ENCODE assay signal across 1 cellular context in the genomic region with DNA sequence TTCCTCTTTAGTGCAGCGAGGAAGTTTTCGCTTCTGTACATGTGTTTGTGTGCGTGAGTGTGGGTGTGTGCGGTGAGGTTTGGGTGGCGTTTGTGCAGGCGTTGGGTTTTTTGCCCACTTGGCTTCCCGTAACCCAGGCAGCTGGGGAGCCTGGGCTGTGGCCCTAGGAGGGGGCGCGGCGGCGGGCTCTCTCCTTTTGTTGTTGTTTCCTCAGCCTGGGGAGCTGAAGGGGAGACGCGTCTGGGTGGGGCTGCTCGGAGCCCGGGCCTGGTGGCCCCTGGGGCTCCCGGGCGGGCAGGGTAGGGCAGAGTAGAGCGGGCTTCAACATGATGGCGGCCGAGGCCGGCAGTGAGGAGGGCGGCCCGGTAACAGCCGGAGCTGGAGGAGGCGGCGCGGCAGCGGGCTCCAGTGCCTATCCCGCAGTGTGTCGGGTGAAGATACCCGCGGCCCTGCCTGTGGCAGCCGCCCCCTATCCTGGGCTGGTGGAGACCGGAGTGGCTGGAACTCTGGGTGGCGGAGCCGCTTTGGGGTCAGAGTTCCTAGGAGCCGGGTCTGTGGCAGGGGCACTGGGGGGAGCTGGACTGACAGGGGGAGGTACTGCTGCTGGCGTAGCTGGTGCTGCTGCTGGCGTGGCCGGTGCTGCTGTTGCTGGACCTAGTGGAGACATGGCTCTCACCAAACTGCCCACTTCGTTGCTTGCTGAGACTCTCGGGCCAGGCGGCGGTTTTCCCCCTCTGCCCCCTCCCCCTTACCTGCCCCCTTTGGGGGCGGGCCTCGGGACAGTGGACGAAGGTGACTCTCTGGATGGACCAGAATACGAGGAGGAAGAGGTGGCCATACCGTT.
TF ChIP-seq lines count a peak whose summit lies in the region.

No MANE protein-coding gene starts in this region.

TF ChIP-seq in HepG2, 621 proteins besides CTCF, POLR2A, EP300 and RAD21 (continued from another document and continues in another):
- TF ChIP-seq, protein P1, sequence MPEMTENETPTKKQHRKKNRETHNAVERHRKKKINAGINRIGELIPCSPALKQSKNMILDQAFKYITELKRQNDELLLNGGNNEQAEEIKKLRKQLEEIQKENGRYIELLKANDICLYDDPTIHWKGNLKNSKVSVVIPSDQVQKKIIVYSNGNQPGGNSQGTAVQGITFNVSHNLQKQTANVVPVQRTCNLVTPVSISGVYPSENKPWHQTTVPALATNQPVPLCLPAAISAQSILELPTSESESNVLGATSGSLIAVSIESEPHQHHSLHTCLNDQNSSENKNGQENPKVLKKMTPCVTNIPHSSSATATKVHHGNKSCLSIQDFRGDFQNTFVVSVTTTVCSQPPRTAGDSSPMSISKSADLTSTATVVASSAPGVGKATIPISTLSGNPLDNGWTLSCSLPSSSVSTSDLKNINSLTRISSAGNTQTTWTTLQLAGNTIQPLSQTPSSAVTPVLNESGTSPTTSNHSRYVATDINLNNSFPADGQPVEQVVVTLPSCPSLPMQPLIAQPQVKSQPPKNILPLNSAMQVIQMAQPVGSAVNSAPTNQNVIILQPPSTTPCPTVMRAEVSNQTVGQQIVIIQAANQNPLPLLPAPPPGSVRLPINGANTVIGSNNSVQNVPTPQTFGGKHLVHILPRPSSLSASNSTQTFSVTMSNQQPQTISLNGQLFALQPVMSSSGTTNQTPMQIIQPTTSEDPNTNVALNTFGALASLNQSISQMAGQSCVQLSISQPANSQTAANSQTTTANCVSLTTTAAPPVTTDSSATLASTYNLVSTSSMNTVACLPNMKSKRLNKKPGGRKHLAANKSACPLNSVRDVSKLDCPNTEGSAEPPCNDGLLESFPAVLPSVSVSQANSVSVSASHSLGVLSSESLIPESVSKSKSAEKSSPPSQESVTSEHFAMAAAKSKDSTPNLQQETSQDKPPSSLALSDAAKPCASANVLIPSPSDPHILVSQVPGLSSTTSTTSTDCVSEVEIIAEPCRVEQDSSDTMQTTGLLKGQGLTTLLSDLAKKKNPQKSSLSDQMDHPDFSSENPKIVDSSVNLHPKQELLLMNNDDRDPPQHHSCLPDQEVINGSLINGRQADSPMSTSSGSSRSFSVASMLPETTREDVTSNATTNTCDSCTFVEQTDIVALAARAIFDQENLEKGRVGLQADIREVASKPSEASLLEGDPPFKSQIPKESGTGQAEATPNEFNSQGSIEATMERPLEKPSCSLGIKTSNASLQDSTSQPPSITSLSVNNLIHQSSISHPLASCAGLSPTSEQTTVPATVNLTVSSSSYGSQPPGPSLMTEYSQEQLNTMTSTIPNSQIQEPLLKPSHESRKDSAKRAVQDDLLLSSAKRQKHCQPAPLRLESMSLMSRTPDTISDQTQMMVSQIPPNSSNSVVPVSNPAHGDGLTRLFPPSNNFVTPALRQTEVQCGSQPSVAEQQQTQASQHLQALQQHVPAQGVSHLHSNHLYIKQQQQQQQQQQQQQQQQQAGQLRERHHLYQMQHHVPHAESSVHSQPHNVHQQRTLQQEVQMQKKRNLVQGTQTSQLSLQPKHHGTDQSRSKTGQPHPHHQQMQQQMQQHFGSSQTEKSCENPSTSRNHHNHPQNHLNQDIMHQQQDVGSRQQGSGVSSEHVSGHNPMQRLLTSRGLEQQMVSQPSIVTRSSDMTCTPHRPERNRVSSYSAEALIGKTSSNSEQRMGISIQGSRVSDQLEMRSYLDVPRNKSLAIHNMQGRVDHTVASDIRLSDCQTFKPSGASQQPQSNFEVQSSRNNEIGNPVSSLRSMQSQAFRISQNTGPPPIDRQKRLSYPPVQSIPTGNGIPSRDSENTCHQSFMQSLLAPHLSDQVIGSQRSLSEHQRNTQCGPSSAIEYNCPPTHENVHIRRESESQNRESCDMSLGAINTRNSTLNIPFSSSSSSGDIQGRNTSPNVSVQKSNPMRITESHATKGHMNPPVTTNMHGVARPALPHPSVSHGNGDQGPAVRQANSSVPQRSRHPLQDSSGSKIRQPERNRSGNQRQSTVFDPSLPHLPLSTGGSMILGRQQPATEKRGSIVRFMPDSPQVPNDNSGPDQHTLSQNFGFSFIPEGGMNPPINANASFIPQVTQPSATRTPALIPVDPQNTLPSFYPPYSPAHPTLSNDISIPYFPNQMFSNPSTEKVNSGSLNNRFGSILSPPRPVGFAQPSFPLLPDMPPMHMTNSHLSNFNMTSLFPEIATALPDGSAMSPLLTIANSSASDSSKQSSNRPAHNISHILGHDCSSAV (CRISPR knock-in tag; IDR thresholded peaks at IDR 0.05; ENCODE audit: borderline replicate concordance), result no peak
- TF ChIP-seq, protein P2, sequence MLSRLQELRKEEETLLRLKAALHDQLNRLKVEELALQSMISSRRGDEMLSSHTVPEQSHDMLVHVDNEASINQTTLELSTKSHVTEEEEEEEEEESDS (CRISPR knock-in tag; IDR thresholded peaks at IDR 0.05; ENCODE audit: borderline replicate concordance), result no peak
- TF ChIP-seq SOX6 (IDR thresholded peaks at IDR 0.05), result no peak
- no peak; the same call in 1 of the 2 replicates for TF ChIP-seq SOX6 (CRISPR knock-in tag; IDR thresholded peaks at IDR 0.05)
- TF ChIP-seq TBP (CRISPR knock-in tag; IDR thresholded peaks at IDR 0.05), result no peak
- no peak for TF ChIP-seq FOXK1 (CRISPR knock-in tag; IDR thresholded peaks at IDR 0.05; ENCODE audit: borderline replicate concordance, low read depth)
- TF ChIP-seq, protein P3, sequence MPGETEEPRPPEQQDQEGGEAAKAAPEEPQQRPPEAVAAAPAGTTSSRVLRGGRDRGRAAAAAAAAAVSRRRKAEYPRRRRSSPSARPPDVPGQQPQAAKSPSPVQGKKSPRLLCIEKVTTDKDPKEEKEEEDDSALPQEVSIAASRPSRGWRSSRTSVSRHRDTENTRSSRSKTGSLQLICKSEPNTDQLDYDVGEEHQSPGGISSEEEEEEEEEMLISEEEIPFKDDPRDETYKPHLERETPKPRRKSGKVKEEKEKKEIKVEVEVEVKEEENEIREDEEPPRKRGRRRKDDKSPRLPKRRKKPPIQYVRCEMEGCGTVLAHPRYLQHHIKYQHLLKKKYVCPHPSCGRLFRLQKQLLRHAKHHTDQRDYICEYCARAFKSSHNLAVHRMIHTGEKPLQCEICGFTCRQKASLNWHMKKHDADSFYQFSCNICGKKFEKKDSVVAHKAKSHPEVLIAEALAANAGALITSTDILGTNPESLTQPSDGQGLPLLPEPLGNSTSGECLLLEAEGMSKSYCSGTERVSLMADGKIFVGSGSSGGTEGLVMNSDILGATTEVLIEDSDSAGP (CRISPR knock-in tag; IDR thresholded peaks at IDR 0.05; ENCODE audit: borderline replicate concordance), result peak; percentile 62; the same call in 1 of the 2 replicates
- no peak for TF ChIP-seq DPF2 (CRISPR knock-in tag; IDR thresholded peaks at IDR 0.05; ENCODE audit: borderline replicate concordance, low read depth)
- TF ChIP-seq ZNF577 (CRISPR knock-in tag; IDR thresholded peaks at IDR 0.05; ENCODE audit: borderline replicate concordance, low read depth), result no peak
- TF ChIP-seq SKI (IDR thresholded peaks at IDR 0.05; ENCODE audit: partially characterized antibody), result no peak
- TF ChIP-seq, protein P4, sequence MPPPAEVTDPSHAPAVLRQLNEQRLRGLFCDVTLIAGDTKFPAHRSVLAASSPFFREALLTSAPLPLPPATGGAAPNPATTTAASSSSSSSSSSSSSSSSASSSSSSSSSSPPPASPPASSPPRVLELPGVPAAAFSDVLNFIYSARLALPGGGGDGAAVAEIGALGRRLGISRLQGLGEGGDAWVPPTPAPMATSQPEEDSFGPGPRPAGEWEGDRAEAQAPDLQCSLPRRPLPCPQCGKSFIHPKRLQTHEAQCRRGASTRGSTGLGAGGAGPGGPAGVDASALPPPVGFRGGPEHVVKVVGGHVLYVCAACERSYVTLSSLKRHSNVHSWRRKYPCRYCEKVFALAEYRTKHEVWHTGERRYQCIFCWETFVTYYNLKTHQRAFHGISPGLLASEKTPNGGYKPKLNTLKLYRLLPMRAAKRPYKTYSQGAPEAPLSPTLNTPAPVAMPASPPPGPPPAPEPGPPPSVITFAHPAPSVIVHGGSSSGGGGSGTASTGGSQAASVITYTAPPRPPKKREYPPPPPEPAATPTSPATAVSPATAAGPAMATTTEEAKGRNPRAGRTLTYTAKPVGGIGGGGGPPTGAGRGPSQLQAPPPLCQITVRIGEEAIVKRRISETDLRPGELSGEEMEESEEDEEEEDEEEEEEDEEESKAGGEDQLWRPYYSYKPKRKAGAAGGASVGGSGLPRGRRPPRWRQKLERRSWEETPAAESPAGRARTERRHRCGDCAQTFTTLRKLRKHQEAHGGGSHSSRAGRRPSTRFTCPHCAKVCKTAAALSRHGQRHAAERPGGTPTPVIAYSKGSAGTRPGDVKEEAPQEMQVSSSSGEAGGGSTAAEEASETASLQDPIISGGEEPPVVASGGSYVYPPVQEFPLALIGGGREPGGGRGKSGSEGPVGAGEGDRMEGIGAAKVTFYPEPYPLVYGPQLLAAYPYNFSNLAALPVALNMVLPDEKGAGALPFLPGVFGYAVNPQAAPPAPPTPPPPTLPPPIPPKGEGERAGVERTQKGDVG (CRISPR knock-in tag; IDR thresholded peaks at IDR 0.05; ENCODE audit: borderline replicate concordance), result no peak
- 0 out of 2 replicates have a peak, but pooled peaks have one; percentile 47 for TF ChIP-seq ZNF430 (CRISPR knock-in tag; IDR thresholded peaks at IDR 0.05)
- no peak for TF ChIP-seq SCMH1 (CRISPR knock-in tag; IDR thresholded peaks at IDR 0.05; ENCODE audit: borderline replicate concordance)
- no peak for TF ChIP-seq ZNF562 (CRISPR knock-in tag; IDR thresholded peaks at IDR 0.05; ENCODE audit: borderline replicate concordance)
- TF ChIP-seq TSC22D2 (CRISPR knock-in tag; IDR thresholded peaks at IDR 0.05; ENCODE audit: borderline replicate concordance), result no peak
- no peak for TF ChIP-seq KLF15 (CRISPR knock-in tag; IDR thresholded peaks at IDR 0.05; ENCODE audit: borderline replicate concordance)
- 0 out of 2 replicates have a peak, but pooled peaks have one; percentile 52 for TF ChIP-seq ZNF510 (CRISPR knock-in tag; IDR thresholded peaks at IDR 0.05; ENCODE audit: low read depth)
- TF ChIP-seq NR1H2 (CRISPR knock-in tag; IDR thresholded peaks at IDR 0.05; ENCODE audit: borderline replicate concordance, low read depth), result no peak
- peak; percentile 46; the same call in 1 of the 2 replicates for TF ChIP-seq POLR2AphosphoS5 (IDR thresholded peaks at IDR 0.05; ENCODE audit: low read depth, low read length)
- 0 out of 2 replicates have a peak, but pooled peaks have one; percentile 50 for TF ChIP-seq NKX3-1 (CRISPR knock-in tag; IDR thresholded peaks at IDR 0.05)
- TF ChIP-seq RBM39 (IDR thresholded peaks at IDR 0.05; ENCODE audit: low read depth, low read length, poor library complexity, severe bottlenecking), result no peak
- no peak for TF ChIP-seq MTA1 (CRISPR knock-in tag; IDR thresholded peaks at IDR 0.05; ENCODE audit: borderline replicate concordance)
- no peak for TF ChIP-seq ZNF878 (CRISPR knock-in tag; IDR thresholded peaks at IDR 0.05)
- TF ChIP-seq, protein P5, sequence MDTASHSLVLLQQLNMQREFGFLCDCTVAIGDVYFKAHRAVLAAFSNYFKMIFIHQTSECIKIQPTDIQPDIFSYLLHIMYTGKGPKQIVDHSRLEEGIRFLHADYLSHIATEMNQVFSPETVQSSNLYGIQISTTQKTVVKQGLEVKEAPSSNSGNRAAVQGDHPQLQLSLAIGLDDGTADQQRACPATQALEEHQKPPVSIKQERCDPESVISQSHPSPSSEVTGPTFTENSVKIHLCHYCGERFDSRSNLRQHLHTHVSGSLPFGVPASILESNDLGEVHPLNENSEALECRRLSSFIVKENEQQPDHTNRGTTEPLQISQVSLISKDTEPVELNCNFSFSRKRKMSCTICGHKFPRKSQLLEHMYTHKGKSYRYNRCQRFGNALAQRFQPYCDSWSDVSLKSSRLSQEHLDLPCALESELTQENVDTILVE (CRISPR knock-in tag; IDR thresholded peaks at IDR 0.05), result no peak
- no peak for TF ChIP-seq ZC3H13 (CRISPR knock-in tag; IDR thresholded peaks at IDR 0.05)
- no peak for TF ChIP-seq CHD2 (IDR thresholded peaks at IDR 0.05; ENCODE audit: low read depth, low read length)
- TF ChIP-seq ZNF652 (CRISPR knock-in tag; IDR thresholded peaks at IDR 0.05; ENCODE audit: borderline replicate concordance, low read depth), result no peak
- TF ChIP-seq ZFX (CRISPR knock-in tag; IDR thresholded peaks at IDR 0.05; ENCODE audit: low read depth), result peak; percentile 67
- TF ChIP-seq, protein P6, sequence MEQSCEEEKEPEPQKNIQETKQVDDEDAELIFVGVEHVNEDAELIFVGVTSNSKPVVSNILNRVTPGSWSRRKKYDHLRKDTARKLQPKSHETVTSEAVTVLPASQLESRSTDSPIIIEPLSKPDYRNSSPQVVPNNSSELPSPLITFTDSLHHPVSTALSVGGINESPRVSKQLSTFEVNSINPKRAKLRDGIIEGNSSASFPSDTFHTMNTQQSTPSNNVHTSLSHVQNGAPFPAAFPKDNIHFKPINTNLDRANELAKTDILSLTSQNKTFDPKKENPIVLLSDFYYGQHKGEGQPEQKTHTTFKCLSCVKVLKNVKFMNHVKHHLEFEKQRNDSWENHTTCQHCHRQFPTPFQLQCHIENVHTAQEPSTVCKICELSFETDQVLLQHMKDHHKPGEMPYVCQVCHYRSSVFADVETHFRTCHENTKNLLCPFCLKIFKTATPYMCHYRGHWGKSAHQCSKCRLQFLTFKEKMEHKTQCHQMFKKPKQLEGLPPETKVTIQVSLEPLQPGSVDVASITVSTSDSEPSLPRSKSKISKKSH (CRISPR knock-in tag; IDR thresholded peaks at IDR 0.05; ENCODE audit: borderline replicate concordance), result no peak
- TF ChIP-seq, protein P7, sequence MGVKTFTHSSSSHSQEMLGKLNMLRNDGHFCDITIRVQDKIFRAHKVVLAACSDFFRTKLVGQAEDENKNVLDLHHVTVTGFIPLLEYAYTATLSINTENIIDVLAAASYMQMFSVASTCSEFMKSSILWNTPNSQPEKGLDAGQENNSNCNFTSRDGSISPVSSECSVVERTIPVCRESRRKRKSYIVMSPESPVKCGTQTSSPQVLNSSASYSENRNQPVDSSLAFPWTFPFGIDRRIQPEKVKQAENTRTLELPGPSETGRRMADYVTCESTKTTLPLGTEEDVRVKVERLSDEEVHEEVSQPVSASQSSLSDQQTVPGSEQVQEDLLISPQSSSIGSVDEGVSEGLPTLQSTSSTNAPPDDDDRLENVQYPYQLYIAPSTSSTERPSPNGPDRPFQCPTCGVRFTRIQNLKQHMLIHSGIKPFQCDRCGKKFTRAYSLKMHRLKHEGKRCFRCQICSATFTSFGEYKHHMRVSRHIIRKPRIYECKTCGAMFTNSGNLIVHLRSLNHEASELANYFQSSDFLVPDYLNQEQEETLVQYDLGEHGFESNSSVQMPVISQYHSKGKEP (CRISPR knock-in tag; IDR thresholded peaks at IDR 0.05), result no peak
- TF ChIP-seq, protein P8, sequence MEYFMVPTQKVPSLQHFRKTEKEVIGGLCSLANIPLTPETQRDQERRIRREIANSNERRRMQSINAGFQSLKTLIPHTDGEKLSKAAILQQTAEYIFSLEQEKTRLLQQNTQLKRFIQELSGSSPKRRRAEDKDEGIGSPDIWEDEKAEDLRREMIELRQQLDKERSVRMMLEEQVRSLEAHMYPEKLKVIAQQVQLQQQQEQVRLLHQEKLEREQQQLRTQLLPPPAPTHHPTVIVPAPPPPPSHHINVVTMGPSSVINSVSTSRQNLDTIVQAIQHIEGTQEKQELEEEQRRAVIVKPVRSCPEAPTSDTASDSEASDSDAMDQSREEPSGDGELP (IDR thresholded peaks at IDR 0.05; ENCODE audit: borderline replicate concordance, low read depth), result peak; percentile 63; the same call in 1 of the 2 replicates
- TF ChIP-seq ZNF564 (CRISPR knock-in tag; IDR thresholded peaks at IDR 0.05), result no peak
